17 cellular contexts compared by ENCODE assay signal in genomic region chr18:21463718-21464117, GRCh38.
DNase-seq lines count a peak whose midpoint lies in the region; ATAC-seq and TF ChIP-seq lines count a peak whose summit lies in the region.
"Had no signal": no experiment of that assay in that cellular context is flagged by ENCODE, and none has a peak within 500 bp of the region (broad histone marks: within the 10 kb centered on the region; RNA-seq: fewer than 3 reads in every experiment).

No MANE protein-coding gene starts in this region.

- no peaks in the 10 kb centered on the region for H3K9me3 Mint-ChIP-seq in neural progenitor cell

- H3K9ac ChIP-seq in neural progenitor cell = no peak overlapping the region
- H3K9ac ChIP-seq: BLaER1 treated with 17β-estradiol and CSF1 and Interleukin-3, amounts not matched to agents 10 nM and 100 nM had no signal

- H3K9me3 ChIP-seq in right cardiac atrium (ENCODE audit: control insufficient read depth, low read length) (no peaks in the 10 kb centered on the region), heart left ventricle (no peaks in the 10 kb centered on the region), esophagus muscularis mucosa (no peaks in the 10 kb centered on the region), neural progenitor cell (ENCODE audit: low read depth) (no peaks in the 10 kb centered on the region), spleen (no peaks in the 10 kb centered on the region)
- H3K9me3 ChIP-seq: BLaER1 treated with 17β-estradiol and CSF1 and Interleukin-3, amounts not matched to agents 10 nM and 100 nM; SJCRH30 had no signal

- H3F3A ChIP-seq in neural progenitor cell (ENCODE audit: low read depth) = peaks cover 56% of the 10 kb centered on the region

- H4K20me1 ChIP-seq in neural progenitor cell (ENCODE audit: low read depth) = no peaks in the 10 kb centered on the region
- H4K20me1 ChIP-seq: BLaER1 treated with 17β-estradiol and CSF1 and Interleukin-3, amounts not matched to agents 10 nM and 100 nM had no signal

- H3K4me1 ChIP-seq in right cardiac atrium (ENCODE audit: control insufficient read depth, insufficient read depth, low read length) (peaks cover 4% of the 10 kb centered on the region), heart left ventricle (peaks cover 0 to 17% (median 1%) of the 10 kb centered on the region in 12 donors), esophagus muscularis mucosa (peaks cover 5 to 49% (median 41%) of the 10 kb centered on the region in 4 donors), neural progenitor cell (no peaks in the 10 kb centered on the region), spleen (no peaks in the 10 kb centered on the region)
- H3K4me1 ChIP-seq: BLaER1 treated with 17β-estradiol and CSF1 and Interleukin-3, amounts not matched to agents 10 nM and 100 nM; SJCRH30 had no signal

- peaks cover 44% of the 10 kb centered on the region for H3K36me3 Mint-ChIP-seq in neural progenitor cell
- H3K36me3 Mint-ChIP-seq: CD8-positive, alpha-beta memory T cell had no signal

- H3K4me3 ChIP-seq in right cardiac atrium (ENCODE audit: low read length) (no peak overlapping the region), heart left ventricle (no peak overlapping the region), esophagus muscularis mucosa (no peak overlapping the region), neural progenitor cell (no peak overlapping the region), spleen (no peak overlapping the region)
- H3K4me3 ChIP-seq: BLaER1 treated with 17β-estradiol and CSF1 and Interleukin-3, amounts not matched to agents 10 nM and 100 nM; PC-9; SJCRH30 had no signal

- no peak for TF ChIP-seq CTCF in heart left ventricle (IDR thresholded peaks at IDR 0.05)
- no peak for TF ChIP-seq CTCF in esophagus muscularis mucosa (IDR thresholded peaks at IDR 0.05)
- TF ChIP-seq CTCF in neural progenitor cell (IDR thresholded peaks at IDR 0.05) = no peak
- TF ChIP-seq CTCF in spleen (IDR thresholded peaks at IDR 0.05 in 8 of 11, conservative IDR thresholded peaks at IDR 0.05 in 3 of 11) = no peak

- peaks cover 2% of the 10 kb centered on the region for H3K27me3 Mint-ChIP-seq in neural progenitor cell (ENCODE audit: insufficient read depth, low read depth)

- H3K36me3 ChIP-seq in heart left ventricle (no peaks in the 10 kb centered on the region), esophagus muscularis mucosa (no peaks in the 10 kb centered on the region), neural progenitor cell (peaks cover 50% of the 10 kb centered on the region), spleen (no peaks in the 10 kb centered on the region)
- H3K36me3 ChIP-seq: BLaER1 treated with 17β-estradiol and CSF1 and Interleukin-3, amounts not matched to agents 10 nM and 100 nM; SJCRH30 had no signal

- no peaks in the 10 kb centered on the region for H3K79me2 ChIP-seq in neural progenitor cell (ENCODE audit: low read depth)

- ATAC-seq in right cardiac atrium = peak; percentile 29 to 65
- no peak for ATAC-seq in heart left ventricle

- H3K4me2 ChIP-seq in neural progenitor cell = no peak overlapping the region
- H3K4me2 ChIP-seq: BLaER1 treated with 17β-estradiol and CSF1 and Interleukin-3, amounts not matched to agents 10 nM and 100 nM; PC-9 had no signal

- H3K27ac ChIP-seq in right cardiac atrium (ENCODE audit: low read length) = no peak overlapping the region
- H3K27ac ChIP-seq in heart left ventricle = peak overlapping the region in 2 of 12 donors; percentile 4 to 13
- peak overlapping the region; percentile 57 to 74 (median 66) for H3K27ac ChIP-seq in esophagus muscularis mucosa (replicated peaks in 1 of 4)
- peak overlapping the region; percentile 13 for H3K27ac ChIP-seq in neural progenitor cell
- no peak overlapping the region for H3K27ac ChIP-seq in spleen
- H3K27ac ChIP-seq: BLaER1 treated with 17β-estradiol and CSF1 and Interleukin-3, amounts not matched to agents 10 nM and 100 nM; PC-9; RWPE1; SJCRH30 had no signal

- TF ChIP-seq EP300 in esophagus muscularis mucosa (IDR thresholded peaks at IDR 0.05) = no peak

- no peak for TF ChIP-seq POLR2A in heart left ventricle (IDR thresholded peaks at IDR 0.05)
- TF ChIP-seq POLR2A in esophagus muscularis mucosa (IDR thresholded peaks at IDR 0.05; ENCODE audit: low read depth) = no peak
- TF ChIP-seq POLR2A in spleen (IDR thresholded peaks at IDR 0.05) = no peak

- 22% methylated on average over 3 of the region's 3 CpGs for WGBS in right cardiac atrium
- WGBS in heart left ventricle, 4 donors = 19 to 39% (median 29%) methylated on average over 3 of the region's 3 CpGs
- WGBS in esophagus muscularis mucosa = 21% methylated on average over 3 of the region's 3 CpGs
- WGBS in spleen, 5 donors = 69 to 83% (median 78%) methylated on average over 3 of the region's 3 CpGs

- DNase-seq in right cardiac atrium (no peak), heart left ventricle (no peak), esophagus muscularis mucosa (ENCODE audit: extremely low spot score) (no peak), neural progenitor cell (ENCODE audit: low spot score) (no peak), HPDE6-E6E7 (ENCODE audit: extremely low spot score) (no peak), NCI-H187 (lab: John Stamatoyannopoulos, UW) (no peak), spleen (no peak)
- DNase-seq: CD8-positive, alpha-beta memory T cell; KG1; NCI-H1417; NCI-H187 treated with DMSO at 0.1 percent for 48 hours; NCI-H226; NCI-H524 treated with DMSO at 0.1 percent for 48 hours; PC-9; SJCRH30 had no signal

- H3K4me3 Mint-ChIP-seq in neural progenitor cell = no peak overlapping the region
- H3K4me3 Mint-ChIP-seq: CD8-positive, alpha-beta memory T cell had no signal

- H3K27me3 ChIP-seq in right cardiac atrium (ENCODE audit: control insufficient read depth, insufficient read depth) = no peaks in the 10 kb centered on the region
- no peaks in the 10 kb centered on the region for H3K27me3 ChIP-seq in heart left ventricle
- no peaks in the 10 kb centered on the region for H3K27me3 ChIP-seq in esophagus muscularis mucosa
- no peaks in the 10 kb centered on the region for H3K27me3 ChIP-seq in neural progenitor cell
- no peaks in the 10 kb centered on the region for H3K27me3 ChIP-seq in spleen (replicated peaks in 1 of 7)
- H3K27me3 ChIP-seq: BLaER1 treated with 17β-estradiol and CSF1 and Interleukin-3, amounts not matched to agents 10 nM and 100 nM; SJCRH30 had no signal

- H3K27ac Mint-ChIP-seq in neural progenitor cell = no peak overlapping the region

- no peaks in the 10 kb centered on the region for H3K4me1 Mint-ChIP-seq in neural progenitor cell
- H3K4me1 Mint-ChIP-seq: CD8-positive, alpha-beta memory T cell had no signal

- intact Hi-C loops in right cardiac atrium (cut with DNase I) (loop anchor here in 1 of 4 donors (10.0 kb wide), 1 partner anchor 61 kb away; no protein-coding TSS in a partner anchor), heart left ventricle (cut with DNase I) (loop anchor here in 1 of 10 donors (10.0 kb wide), 1 partner anchor 61 kb away; no protein-coding TSS in a partner anchor), esophagus muscularis mucosa (cut with DNase I) (no loop called here), spleen (cut with DNase I; ENCODE audit: low total_unique reads) (no loop called here)

- H2AFZ ChIP-seq in neural progenitor cell (replicated peaks) = no peak overlapping the region
- H2AFZ ChIP-seq: PC-9 had no signal

Comparison
In these comparisons a context has a peak if more than half of its experiments do, and no peak if none do; other contexts are left out.
1. ATAC-seq: peak in right cardiac atrium (2 of 2); none in heart left ventricle (0 of 4).
2. H3K27ac ChIP-seq: peak in esophagus muscularis mucosa (4 of 4) and neural progenitor cell (single experiment); none in right cardiac atrium (single experiment) and spleen (0 of 8).